ENCODE assay signal across 27 cellular contexts in the genomic region with DNA sequence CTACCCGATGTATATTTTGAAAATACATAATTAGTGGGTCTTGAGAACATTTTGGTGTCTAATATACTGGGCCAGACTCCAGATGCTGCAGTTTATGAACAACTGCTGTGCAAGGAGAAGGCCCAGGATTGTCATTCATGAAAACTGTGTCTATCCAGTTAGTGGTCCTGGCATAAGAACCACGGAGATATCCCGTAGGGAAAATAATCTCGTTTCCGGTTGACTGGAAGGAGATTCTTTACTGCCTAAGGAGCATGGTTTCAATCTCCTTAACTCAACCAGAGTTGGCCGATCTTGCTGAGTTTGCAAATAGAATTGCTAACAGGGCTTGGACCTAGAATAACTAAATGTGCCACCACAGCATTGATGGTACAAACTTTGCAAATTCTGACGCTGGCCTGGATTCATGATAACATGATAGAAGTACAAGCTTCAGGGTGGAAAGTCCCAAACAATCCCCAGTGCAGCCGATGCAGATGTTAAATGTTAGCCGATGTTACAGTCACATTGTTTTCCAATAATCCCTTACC. TPM values are rescaled to one million over a fixed set of nuclear protein-coding genes. Genes with fewer than 3 reads are reported as not detected.
"Had no signal": no experiment of that assay in that cellular context is flagged by ENCODE, and none has a peak within 500 bp of the region (broad histone marks: within the 10 kb centered on the region; RNA-seq: fewer than 3 reads in every experiment).

No MANE protein-coding gene starts in this region.

- H3K27me3 ChIP-seq: ascending aorta, body of pancreas, Peyer's patch had no signal

- H3K4me3 ChIP-seq: ascending aorta, body of pancreas, Peyer's patch, SJSA1 had no signal

- H3K27ac ChIP-seq: ascending aorta, body of pancreas, Peyer's patch, SJSA1 had no signal

- ATAC-seq: activated CD4-positive, CD25-positive, alpha-beta regulatory T cell treated with anti-CD3 and anti-CD28 coated beads, Interleukin-2, amount 50 U/mL, for 24 hours; activated CD8-positive, alpha-beta memory T cell treated with anti-CD3 and anti-CD28 coated beads, Interleukin-2, amount 10 ng/mL, durations not matched to agents 7 days and 5 days; activated naive CD4-positive, alpha-beta T cell treated with anti-CD3 and anti-CD28 coated beads, Interleukin-2, amount 50 U/mL, for 72 hours; activated naive CD8-positive, alpha-beta T cell treated with anti-CD3 and anti-CD28 coated beads, Interleukin-2, amount 50 U/mL, for 24 hours; activated T-cell treated with anti-CD3 and anti-CD28 coated beads, Interleukin-2, amount 50 U/mL, for 4 hours; body of pancreas had no signal

- H3K9me3 Mint-ChIP-seq: activated naive CD4-positive, alpha-beta T cell treated with anti-CD3 and anti-CD28 coated beads, Interleukin-2, amount 50 U/mL, for 72 hours; activated naive CD8-positive, alpha-beta T cell treated with anti-CD3 and anti-CD28 coated beads, Interleukin-2, amount 50 U/mL, for 24 hours; activated T-cell treated with anti-CD3 and anti-CD28 coated beads, Interleukin-2, amount 50 U/mL, for 4 hours; central memory CD8-positive, alpha-beta T cell; T-helper 1 cell treated with Interleukin-12 subunit alpha and Interleukin-12 subunit beta and Interleukin-4 antibody, amounts not matched to agents 30 μg/mL and 1 μg/mL, for 36 hours had no signal

- H3K27ac Mint-ChIP-seq: activated CD8-positive, alpha-beta memory T cell treated with anti-CD3 and anti-CD28 coated beads, Interleukin-2, amount 10 ng/mL, durations not matched to agents 7 days and 5 days; activated naive CD4-positive, alpha-beta T cell treated with anti-CD3 and anti-CD28 coated beads, Interleukin-2, amount 50 U/mL, for 72 hours; activated naive CD8-positive, alpha-beta T cell treated with anti-CD3 and anti-CD28 coated beads, Interleukin-2, amount 50 U/mL, for 24 hours; T-helper 1 cell treated with Interleukin-12 subunit alpha and Interleukin-12 subunit beta and Interleukin-4 antibody, amounts not matched to agents 30 μg/mL and 1 μg/mL, for 36 hours had no signal

- H3K36me3 ChIP-seq: ascending aorta, Peyer's patch, SJSA1 had no signal

- H3K4me1 ChIP-seq: ascending aorta, Peyer's patch had no signal

- H3K9me3 ChIP-seq: ascending aorta, body of pancreas, Peyer's patch, SJSA1 had no signal

- H3K4me3 Mint-ChIP-seq: activated CD8-positive, alpha-beta memory T cell treated with anti-CD3 and anti-CD28 coated beads, Interleukin-2, amount 10 ng/mL, durations not matched to agents 7 days and 5 days; activated naive CD8-positive, alpha-beta T cell treated with anti-CD3 and anti-CD28 coated beads, Interleukin-2, amount 50 U/mL, for 24 hours; activated T-cell treated with anti-CD3 and anti-CD28 coated beads, Interleukin-2, amount 50 U/mL, for 4 hours; central memory CD8-positive, alpha-beta T cell; T-helper 1 cell treated with Interleukin-12 subunit alpha and Interleukin-12 subunit beta and Interleukin-4 antibody, amounts not matched to agents 30 μg/mL and 1 μg/mL, for 36 hours had no signal

- DNase-seq: activated CD4-positive, alpha-beta T cell treated with anti-CD3 and anti-CD28 coated beads for 4 hours; activated CD8-positive, alpha-beta memory T cell treated with anti-CD3 and anti-CD28 coated beads, Interleukin-2, amount 10 ng/mL, durations not matched to agents 7 days and 5 days; activated effector memory CD4-positive, alpha-beta T cell treated with anti-CD3 and anti-CD28 coated beads, Interleukin-2, amount 50 U/mL, for 16 hours; activated naive CD4-positive, alpha-beta T cell treated with Interleukin-2 at 50 U/mL for 16 hours; activated naive CD8-positive, alpha-beta T cell treated with anti-CD3 and anti-CD28 coated beads, Interleukin-2, amount 50 U/mL, for 24 hours; activated T-cell treated with anti-CD3 and anti-CD28 coated beads, Interleukin-2, amount 50 U/mL, for 4 hours; amniotic stem cell; body of pancreas; KBM-7; NCI-H1092; NCI-H1417; NCI-H1694; NCI-H2029; NCI-H2107; NCI-H2171 treated with DMSO at 0.1 percent for 48 hours; NCI-H345; NCI-H510A; Peyer's patch; SHP77 had no signal

RNA-seq across cellular contexts. Expression of gene BPIFC, which starts 47.6 kb away (rescaled TPM):
- total RNA-seq: activated CD8-positive, alpha-beta memory T cell treated with anti-CD3 and anti-CD28 coated beads, Interleukin-2, amount 10 ng/mL, durations not matched to agents 7 days and 5 days; activated naive CD4-positive, alpha-beta T cell treated with anti-CD3 and anti-CD28 coated beads, Interleukin-2, amount 50 U/mL, for 72 hours; activated T-cell treated with anti-CD3 and anti-CD28 coated beads, Interleukin-2, amount 50 U/mL, for 4 hours; ascending aorta; body of pancreas; LHCN-M2; M059J; Peyer's patch; SJSA1 had no signal

RNA-seq across cellular contexts. Expression of gene RFPL3, which starts 59.0 kb away (rescaled TPM):
- total RNA-seq: activated CD8-positive, alpha-beta memory T cell treated with anti-CD3 and anti-CD28 coated beads, Interleukin-2, amount 10 ng/mL, durations not matched to agents 7 days and 5 days; activated naive CD4-positive, alpha-beta T cell treated with anti-CD3 and anti-CD28 coated beads, Interleukin-2, amount 50 U/mL, for 72 hours; activated T-cell treated with anti-CD3 and anti-CD28 coated beads, Interleukin-2, amount 50 U/mL, for 4 hours; ascending aorta; body of pancreas; LHCN-M2; M059J; Peyer's patch; SJSA1 had no signal
